28 cellular contexts compared by ENCODE assay signal in genomic region chr2:170291474-170291873, GRCh38.
"Had no signal": no experiment of that assay in that cellular context is flagged by ENCODE, and none has a peak within 500 bp of the region (broad histone marks: within the 10 kb centered on the region; RNA-seq: fewer than 3 reads in every experiment).

No MANE protein-coding gene starts in this region.

- H3K4me3 ChIP-seq: colonic mucosa, coronary artery, dorsolateral prefrontal cortex, esophagus muscularis mucosa, esophagus squamous epithelium, gastrocnemius medialis, gastroesophageal sphincter, heart left ventricle, heart right ventricle had no signal

- H3K27ac ChIP-seq: colonic mucosa, coronary artery, dorsolateral prefrontal cortex, epithelial cell of prostate, esophagus muscularis mucosa, esophagus squamous epithelium, foreskin keratinocyte, gastrocnemius medialis, gastroesophageal sphincter, heart left ventricle, heart right ventricle had no signal

- ATAC-seq: effector memory CD8-positive, alpha-beta T cell; esophagus mucosa; foreskin keratinocyte; gastrocnemius medialis; gastroesophageal sphincter; heart left ventricle; heart right ventricle had no signal

- H3K4me1 ChIP-seq: colonic mucosa, esophagus muscularis mucosa, esophagus squamous epithelium, foreskin keratinocyte, gastrocnemius medialis, gastroesophageal sphincter, heart left ventricle, heart right ventricle had no signal

- H3K9me3 ChIP-seq: colonic mucosa, esophagus squamous epithelium, gastrocnemius medialis had no signal

- H3K36me3 ChIP-seq: colonic mucosa, esophagus muscularis mucosa, esophagus squamous epithelium, gastrocnemius medialis, gastroesophageal sphincter, heart left ventricle, heart right ventricle had no signal

- DNase-seq: colonic mucosa; cortex of kidney; dermis blood vessel endothelial cell; dorsolateral prefrontal cortex; effector CD4-positive, alpha-beta T cell; effector CD8-positive, alpha-beta T cell; effector memory CD4-positive, alpha-beta T cell; effector memory CD8-positive, alpha-beta T cell; endodermal cell; erythroblast; esophagus squamous epithelium; foreskin fibroblast; foreskin keratinocyte; foreskin melanocyte; gastrocnemius medialis; glutamatergic neuron; head of caudate nucleus; heart left ventricle; heart right ventricle had no signal

- FAIRE-seq: colon, endometrium, endothelial cell of umbilical vein, frontal cortex had no signal

- H3K27me3 ChIP-seq: colonic mucosa, dorsolateral prefrontal cortex, esophagus muscularis mucosa, esophagus squamous epithelium, gastrocnemius medialis, gastroesophageal sphincter had no signal
